10 cellular contexts compared by ENCODE assay signal in genomic region chr13:43686557-43686956, GRCh38.
DNase-seq lines count a peak whose midpoint lies in the region; ATAC-seq and TF ChIP-seq lines count a peak whose summit lies in the region.
"Had no signal": no experiment of that assay in that cellular context is flagged by ENCODE, and none has a peak within 500 bp of the region (broad histone marks: within the 10 kb centered on the region; RNA-seq: fewer than 3 reads in every experiment).

No MANE protein-coding gene starts in this region.

- H4K20me1 ChIP-seq in GM23248 (ENCODE audit: insufficient read depth) = no peaks in the 10 kb centered on the region

- intact Hi-C loops in heart left ventricle (cut with DNase I) (loop anchor here in 4 of 10 donors (5.0 to 10.0 kb wide), 3 partner anchors 81 to 101 kb away; partner anchors contain the start of gene ENOX1 (in 2 of the 4)), gastrocnemius medialis (cut with DNase I; ENCODE audit: low total_unique reads) (no loop called here)

- H3K27ac ChIP-seq in GM23248 = peak overlapping the region; percentile 49
- H3K27ac ChIP-seq in heart left ventricle = peak overlapping the region in 11 of 12 donors; percentile 24 to 80 (median 54)
- peak overlapping the region in 3 of 4 donors; percentile 16 to 40 (median 24) for H3K27ac ChIP-seq in gastrocnemius medialis
- H3K27ac ChIP-seq: cardiac muscle cell had no signal

- H3K9me3 ChIP-seq in GM23248 (ENCODE audit: low read depth) (no peaks in the 10 kb centered on the region), heart left ventricle (no peaks in the 10 kb centered on the region), gastrocnemius medialis (no peaks in the 10 kb centered on the region)

- H3F3A ChIP-seq in GM23248 (ENCODE audit: insufficient read depth) = peaks cover 9% of the 10 kb centered on the region; the same call in 1 of the 2 replicates

- no peak overlapping the region for H2AFZ ChIP-seq in GM23248

- ATAC-seq in SK-N-SH treated with all-trans-retinoic acid at 6 μM for 48 hours (peak; percentile 94), heart left ventricle (peak; percentile 74 to 90 (median 82)), gastrocnemius medialis (peak; percentile 89 to 90), GM18870 (IDR thresholded peaks at IDR 0.05; ENCODE audit: unreplicated experiment) (no peak), HG02571 (IDR thresholded peaks at IDR 0.05; ENCODE audit: unreplicated experiment) (no peak), HG02884 (IDR thresholded peaks at IDR 0.05; ENCODE audit: unreplicated experiment) (no peak)

- no peaks in the 10 kb centered on the region for H3K27me3 ChIP-seq in GM23248 (replicated peaks; ENCODE audit: insufficient read depth)
- H3K27me3 ChIP-seq in heart left ventricle = no peaks in the 10 kb centered on the region
- H3K27me3 ChIP-seq in gastrocnemius medialis = no peaks in the 10 kb centered on the region
- H3K27me3 ChIP-seq: cardiac muscle cell had no signal

- DNase-seq in GM23248 (peak; percentile 96), heart left ventricle (peak in 4 of 5 donors; percentile 72 to 77 (median 76)), gastrocnemius medialis (peak; percentile 7 to 38), NCI-H1092 (lab: John Stamatoyannopoulos, UW) (no peak)
- DNase-seq: NCI-H1105 treated with DMSO at 0.1 percent for 48 hours had no signal

- in situ Hi-C loops in GM23248 (cut with MboI) = no loop called here
- in situ Hi-C loops in gastrocnemius medialis (cut with MboI; ENCODE audit: low sequenced_read_pairs in 4 of 4) = no loop called here

- H3K4me1 ChIP-seq in GM23248 (ENCODE audit: insufficient read depth) (peaks cover 11% of the 10 kb centered on the region), heart left ventricle (peaks cover 0 to 48% (median 22%) of the 10 kb centered on the region in 12 donors), gastrocnemius medialis (peaks cover 4 to 12% of the 10 kb centered on the region in 2 donors)

- H3K9me2 ChIP-seq in GM23248 (ENCODE audit: insufficient read depth) = no peaks in the 10 kb centered on the region

- no peak overlapping the region for H3K4me3 ChIP-seq in GM23248
- no peak overlapping the region for H3K4me3 ChIP-seq in heart left ventricle
- no peak overlapping the region for H3K4me3 ChIP-seq in gastrocnemius medialis
- H3K4me3 ChIP-seq: cardiac muscle cell had no signal

- H3K79me2 ChIP-seq in GM23248 (ENCODE audit: insufficient read depth) = no peaks in the 10 kb centered on the region

- no peak overlapping the region for H3K4me2 ChIP-seq in GM23248 (ENCODE audit: unreplicated experiment)

- H3K36me3 ChIP-seq in GM23248 (ENCODE audit: low read depth) (no peaks in the 10 kb centered on the region), heart left ventricle (no peaks in the 10 kb centered on the region), gastrocnemius medialis (no peaks in the 10 kb centered on the region)
- H3K36me3 ChIP-seq: cardiac muscle cell had no signal

- 2 to 4% methylated on average over 3 of the region's 3 CpGs for WGBS in GM23248 (ENCODE audit: low coverage in 1 of 2, low lambda C conversion rate in 2 of 2, missing lambda C conversion rate in 2 of 2), 2 experiments
- whole genome bisulfite sequencing in heart left ventricle, 4 donors = 3 to 20% (median 6%) methylated on average over 3 of the region's 3 CpGs

- TF ChIP-seq POLR2A in heart left ventricle (IDR thresholded peaks at IDR 0.05) (no peak), gastrocnemius medialis (IDR thresholded peaks at IDR 0.05) (no peak)

- H3K9ac ChIP-seq in GM23248 = no peak overlapping the region

- TF ChIP-seq CTCF in heart left ventricle (IDR thresholded peaks at IDR 0.05) (no peak), gastrocnemius medialis (IDR thresholded peaks at IDR 0.05 in 4 of 5, conservative IDR thresholded peaks at IDR 0.05 in 1 of 5) (no peak)

TF ChIP-seq in SK-N-SH treated with all-trans-retinoic acid at 6 μM for 48 hours, 23 proteins besides CTCF, POLR2A, EP300 and RAD21 (continues in another document):
- TF ChIP-seq TSHZ2 (CRISPR knock-in tag; IDR thresholded peaks at IDR 0.05) (no peak), ZFP3 (CRISPR knock-in tag; IDR thresholded peaks at IDR 0.05) (no peak), ESRRG (CRISPR knock-in tag; IDR thresholded peaks at IDR 0.05) (0 out of 2 replicates have a peak, but pooled peaks have one; percentile 60), PPARA (CRISPR knock-in tag; IDR thresholded peaks at IDR 0.05; ENCODE audit: borderline replicate concordance) (no peak), CSRNP3 (CRISPR knock-in tag; IDR thresholded peaks at IDR 0.05) (no peak), ZNF70 (CRISPR knock-in tag; IDR thresholded peaks at IDR 0.05) (no peak), POU6F1 (CRISPR knock-in tag; IDR thresholded peaks at IDR 0.05; ENCODE audit: borderline replicate concordance, low read depth) (no peak), ZNF565 (CRISPR knock-in tag; conservative IDR thresholded peaks at IDR 0.05; ENCODE audit: low read depth) (no peak), SNAI2 (CRISPR knock-in tag; IDR thresholded peaks at IDR 0.05) (peak; percentile 19; the same call in 1 of the 2 replicates), ZC3H10 (CRISPR knock-in tag; IDR thresholded peaks at IDR 0.05) (peak; percentile 66; the same call in 1 of the 2 replicates), ZFP30 (CRISPR knock-in tag; IDR thresholded peaks at IDR 0.05) (no peak), ISL1 (CRISPR knock-in tag; IDR thresholded peaks at IDR 0.05) (peak; percentile 90), BACH2 (CRISPR knock-in tag; IDR thresholded peaks at IDR 0.05; ENCODE audit: borderline replicate concordance) (no peak), CSDC2 (CRISPR knock-in tag; IDR thresholded peaks at IDR 0.05) (no peak), PATZ1 (CRISPR knock-in tag; IDR thresholded peaks at IDR 0.05; ENCODE audit: borderline replicate concordance) (peak; percentile 60; the same call in 1 of the 2 replicates), RARB (CRISPR knock-in tag; IDR thresholded peaks at IDR 0.05) (no peak)

Comparison
In these comparisons a context has a peak if more than half of its experiments do, and no peak if none do; other contexts are left out.
1. ATAC-seq: peak in SK-N-SH treated with all-trans-retinoic acid at 6 μM for 48 hours (single experiment), heart left ventricle (4 of 4) and gastrocnemius medialis (2 of 2); none in GM18870 (single experiment), HG02571 (single experiment) and HG02884 (single experiment).
2. Peak in every context shown above with its lines, with median percentiles within 50 percentile points of each other: H3K27ac ChIP-seq.